In genomic region chr6:134442073-134442472, GRCh38 we compare ENCODE assay signal across 25 cellular contexts.
"Had no signal": no experiment of that assay in that cellular context is flagged by ENCODE, and none has a peak within 500 bp of the region (broad histone marks: within the 10 kb centered on the region; RNA-seq: fewer than 3 reads in every experiment).

No MANE protein-coding gene starts in this region.

- H3K27me3 ChIP-seq: esophagus squamous epithelium, gastrocnemius medialis, heart right ventricle, left lung had no signal

- H3K9me3 ChIP-seq: esophagus squamous epithelium, gastrocnemius medialis, heart right ventricle, left lung, lower lobe of right lung, mucosa of descending colon had no signal

- H3K4me3 ChIP-seq: coronary artery, esophagus squamous epithelium, gastrocnemius medialis, heart right ventricle, left lung, lower lobe of right lung, mucosa of descending colon had no signal

- FAIRE-seq: colon, endometrium, islet of Langerhans, keratinocyte had no signal

- DNase-seq: dermis blood vessel endothelial cell; effector CD8-positive, alpha-beta T cell; effector memory CD8-positive, alpha-beta T cell; endodermal cell; erythroblast; esophagus squamous epithelium; foreskin fibroblast; foreskin melanocyte; gastrocnemius medialis; glutamatergic neuron; head of caudate nucleus; heart right ventricle; left cardiac atrium; left lung; left ventricle myocardium superior; lower lobe of right lung; mesenchymal stem cell; mucosa of descending colon had no signal

- H3K27ac ChIP-seq: coronary artery, epithelial cell of prostate, esophagus squamous epithelium, gastrocnemius medialis, heart right ventricle, left lung, lower lobe of right lung had no signal

- ATAC-seq: effector memory CD8-positive, alpha-beta T cell; esophagus mucosa; gastrocnemius medialis; left cardiac atrium; left lung; left ventricle myocardium superior; lower lobe of right lung; mucosa of descending colon had no signal

- H3K36me3 ChIP-seq: esophagus squamous epithelium, gastrocnemius medialis, heart right ventricle, left lung, lower lobe of right lung had no signal
